Comparison of ENCODE assay signal across 9 cellular contexts in the genomic region with DNA sequence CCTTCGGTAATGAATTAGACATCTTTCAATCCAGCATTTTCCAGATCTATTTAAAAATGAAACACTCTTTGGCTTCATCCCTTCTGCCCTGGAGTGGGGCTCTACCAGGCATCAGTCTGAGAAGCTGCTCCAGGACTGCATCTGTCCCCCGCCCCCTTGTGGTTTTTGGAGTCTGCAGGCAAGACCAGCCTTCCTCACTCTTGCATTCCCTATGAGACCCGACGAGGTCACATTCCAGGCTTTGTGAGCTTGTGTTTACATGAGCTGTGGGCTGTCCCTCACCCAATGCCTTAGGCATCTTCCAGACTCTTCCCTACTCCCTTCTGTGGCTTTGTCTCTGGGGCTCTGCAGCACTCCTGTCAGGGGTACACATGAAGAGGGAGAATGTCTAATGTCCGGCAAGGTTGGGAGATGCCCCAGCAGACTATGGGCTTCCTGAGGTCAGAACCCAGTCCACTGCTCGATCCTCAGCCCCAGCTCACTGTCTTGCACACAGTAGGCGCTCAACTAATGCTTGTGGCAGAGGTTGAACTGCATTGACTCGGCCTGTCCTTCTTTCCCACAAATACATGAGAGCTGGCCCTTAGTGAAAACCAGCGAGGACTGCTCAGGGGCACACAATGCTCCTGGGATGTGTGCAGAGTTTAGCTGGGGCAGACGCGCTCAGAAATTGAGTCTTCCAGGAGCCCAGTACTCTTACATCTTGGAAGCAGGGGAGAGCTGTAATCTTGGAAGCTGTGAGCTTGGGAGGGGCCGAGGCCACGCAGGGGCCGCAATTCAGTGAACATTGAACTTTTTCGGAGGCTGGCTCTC. TPM values are rescaled to one million over a fixed set of nuclear protein-coding genes. Genes with fewer than 3 reads are reported as not detected.
A peak's percentile ranks its signal among the peaks of the same experiment; 100 is the strongest.
DNase-seq lines count a peak whose midpoint lies in the region; ATAC-seq and TF ChIP-seq lines count a peak whose summit lies in the region.
"Had no signal": no experiment of that assay in that cellular context is flagged by ENCODE, and none has a peak within 500 bp of the region (broad histone marks: within the 10 kb centered on the region; RNA-seq: fewer than 3 reads in every experiment).

No MANE protein-coding gene starts in this region.

- no peaks in the 10 kb centered on the region for H3K9me2 ChIP-seq in hepatocyte (replicated peaks; ENCODE audit: insufficient read depth)

- intact Hi-C loops in thyroid gland (cut with DNase I): loop anchor here (10.0 kb wide), 1 partner anchor 1272 kb away; no protein-coding TSS in a partner anchor

- CTCF ChIA-PET in activated CD4-positive, alpha-beta T cell treated with anti-CD3 and anti-CD28 coated beads, Interleukin-2, amount 10 ng/mL, durations not matched to agents 7 days and 5 days (lab: Charles Lee): interaction anchor here (0.6 to 4.1 kb wide), 14 partner anchors 11 to 514 kb away, joined by 3 to 33 read pairs (median 4); partner anchors contain the start of gene GADD45G

- WGBS in hepatocyte (ENCODE audit: low lambda C conversion rate, missing lambda C conversion rate): 67% methylated on average over 15 of the region's 15 CpGs
- WGBS in thyroid gland, 2 donors: 68 to 72% methylated on average over 9 to 14 of the region's 15 CpGs

- POLR2A ChIA-PET in activated CD4-positive, alpha-beta T cell treated with anti-CD3 and anti-CD28 coated beads, Interleukin-2, amount 10 ng/mL, durations not matched to agents 7 days and 5 days (lab: Charles Lee): no interaction called here

- DNase-seq in activated CD4-positive, alpha-beta T cell treated with anti-CD3 and anti-CD28 coated beads, Interleukin-2, amount 10 ng/mL, durations not matched to agents 7 days and 5 days: peak; percentile 3
- no peak for DNase-seq in activated CD4-positive, alpha-beta T cell treated with anti-CD3 and anti-CD28 coated beads for 48 hours
- DNase-seq in RWPE2 (ENCODE audit: low spot score) (no peak), hepatocyte (ENCODE audit: low spot score) (peak; percentile 58), ureter (ENCODE audit: low spot score) (peak; percentile 35), thyroid gland (no peak), SHP77 (lab: John Stamatoyannopoulos, UW) (no peak)

- H3K79me2 ChIP-seq in hepatocyte: no peaks in the 10 kb centered on the region

- H3K9me3 ChIP-seq in RWPE2 (ENCODE audit: severe bottlenecking): no peaks in the 10 kb centered on the region
- H3K9me3 ChIP-seq in hepatocyte (ENCODE audit: low read depth): no peaks in the 10 kb centered on the region
- H3K9me3 ChIP-seq in thyroid gland: no peaks in the 10 kb centered on the region

- H3K27ac ChIP-seq in RWPE2 (ENCODE audit: poor library complexity, severe bottlenecking) (no peak overlapping the region), hepatocyte (peak overlapping the region; percentile 48), thyroid gland (no peak overlapping the region)
- H3K27ac ChIP-seq: coronary artery had no signal

- H3K36me3 ChIP-seq in RWPE2 (ENCODE audit: low read depth) (no peaks in the 10 kb centered on the region), hepatocyte (replicated peaks; ENCODE audit: insufficient read depth, low read depth) (no peaks in the 10 kb centered on the region), thyroid gland (no peaks in the 10 kb centered on the region)

- TF ChIP-seq CTCF in RWPE2 (IDR thresholded peaks at IDR 0.05; ENCODE audit: poor library complexity, severe bottlenecking) (no peak), hepatocyte (IDR thresholded peaks at IDR 0.05; ENCODE audit: poor library complexity) (peak; percentile 35), thyroid gland (IDR thresholded peaks at IDR 0.05) (no peak)

- H3K9me3 Mint-ChIP-seq in activated CD4-positive, alpha-beta T cell treated with anti-CD3 and anti-CD28 coated beads, Interleukin-2, amount 10 ng/mL, durations not matched to agents 7 days and 5 days: no peaks in the 10 kb centered on the region

- H3K4me1 ChIP-seq in RWPE2 (ENCODE audit: insufficient read depth, poor library complexity, severe bottlenecking) (no peaks in the 10 kb centered on the region), hepatocyte (ENCODE audit: insufficient read depth) (no peaks in the 10 kb centered on the region), thyroid gland (no peaks in the 10 kb centered on the region)

- ATAC-seq in RWPE2 (ENCODE audit: low read depth) (peak; percentile 72), HG03025 (IDR thresholded peaks at IDR 0.05; ENCODE audit: low FRiP score, unreplicated experiment) (no peak)

- H3K27me3 ChIP-seq in RWPE2 (ENCODE audit: insufficient read depth, poor library complexity, severe bottlenecking) (no peaks in the 10 kb centered on the region), hepatocyte (no peaks in the 10 kb centered on the region), thyroid gland (no peaks in the 10 kb centered on the region)

- H3K4me3 Mint-ChIP-seq in activated CD4-positive, alpha-beta T cell treated with anti-CD3 and anti-CD28 coated beads, Interleukin-2, amount 10 ng/mL, durations not matched to agents 7 days and 5 days: no peak overlapping the region

- H3K27me3 Mint-ChIP-seq in activated CD4-positive, alpha-beta T cell treated with anti-CD3 and anti-CD28 coated beads, Interleukin-2, amount 10 ng/mL, durations not matched to agents 7 days and 5 days: peaks cover 19% of the 10 kb centered on the region

- no peak overlapping the region for H2AFZ ChIP-seq in hepatocyte

- no peak overlapping the region for H3K27ac Mint-ChIP-seq in activated CD4-positive, alpha-beta T cell treated with anti-CD3 and anti-CD28 coated beads, Interleukin-2, amount 10 ng/mL, durations not matched to agents 7 days and 5 days

- H3K4me3 ChIP-seq in RWPE2 (ENCODE audit: severe bottlenecking) (no peak overlapping the region), hepatocyte (no peak overlapping the region), thyroid gland (replicated peaks in 1 of 3) (no peak overlapping the region)
- H3K4me3 ChIP-seq: coronary artery had no signal

- H3K4me1 Mint-ChIP-seq in activated CD4-positive, alpha-beta T cell treated with anti-CD3 and anti-CD28 coated beads, Interleukin-2, amount 10 ng/mL, durations not matched to agents 7 days and 5 days: no peaks in the 10 kb centered on the region

- H3K36me3 Mint-ChIP-seq in activated CD4-positive, alpha-beta T cell treated with anti-CD3 and anti-CD28 coated beads, Interleukin-2, amount 10 ng/mL, durations not matched to agents 7 days and 5 days (ENCODE audit: low read depth): no peaks in the 10 kb centered on the region

- H3K4me2 ChIP-seq in hepatocyte: peak overlapping the region; percentile 62

- no peak for TF ChIP-seq POLR2A in thyroid gland (IDR thresholded peaks at IDR 0.05)

- H4K20me1 ChIP-seq in hepatocyte (ENCODE audit: insufficient read depth, poor library complexity, severe bottlenecking): no peaks in the 10 kb centered on the region

RNA-seq across cellular contexts. Expression of gene GADD45G, which starts 11.6 kb away (rescaled TPM):
- total RNA-seq in activated CD4-positive, alpha-beta T cell treated with anti-CD3 and anti-CD28 coated beads, Interleukin-2, amount 10 ng/mL, durations not matched to agents 7 days and 5 days: 1 to 10 TPM; 5.2 to 6.2 TPM
- total RNA-seq in hepatocyte (14.7 and 15.7 TPM in 2 replicates), ureter (6.2 TPM), thyroid gland (10 to 100 TPM in 3 of 4 donors, 1 to 10 TPM in 1; 8.3 to 27.2 (median 14.4) TPM)
- 45.1 and 47.8 TPM in 2 replicates for polyA plus RNA-seq in hepatocyte

Comparison
In these comparisons a context has a peak if more than half of its experiments do, and no peak if none do; other contexts are left out.
1. DNase-seq: peak in activated CD4-positive, alpha-beta T cell treated with anti-CD3 and anti-CD28 coated beads, Interleukin-2, amount 10 ng/mL, durations not matched to agents 7 days and 5 days (single experiment), hepatocyte (single experiment) and ureter (single experiment); none in activated CD4-positive, alpha-beta T cell treated with anti-CD3 and anti-CD28 coated beads for 48 hours (single experiment), RWPE2 (single experiment), thyroid gland (0 of 2) and SHP77 (0 of 2).